In the genomic region with DNA sequence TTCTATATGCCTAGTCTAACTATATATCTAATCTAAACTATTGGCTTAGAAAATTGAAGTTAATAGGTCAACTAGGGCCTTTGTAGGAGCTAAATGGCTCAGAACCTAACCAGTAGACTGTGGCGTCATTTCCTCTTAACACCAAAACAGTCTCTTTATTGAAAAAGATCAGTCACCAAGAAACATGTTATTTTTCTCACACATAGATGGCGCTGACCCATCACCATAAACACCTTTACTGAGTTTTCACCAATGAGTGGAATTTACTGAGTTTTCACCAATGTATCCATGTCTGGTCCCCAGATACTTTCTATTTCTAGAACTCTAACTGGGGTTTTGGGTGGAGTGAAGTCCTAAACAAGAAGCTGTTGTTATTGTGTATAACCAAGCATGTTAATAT, we compare ENCODE assay signal across 8 cellular contexts.
A peak's percentile ranks its signal among the peaks of the same experiment; 100 is the strongest.
DNase-seq lines count a peak whose midpoint lies in the region; ATAC-seq, FAIRE-seq and TF ChIP-seq lines count a peak whose summit lies in the region.

No MANE protein-coding gene starts in this region.

- TF ChIP-seq EP300 in neural cell (conservative IDR thresholded peaks at IDR 0.05; ENCODE audit: poor library complexity, severe bottlenecking) (no peak), suprapubic skin (IDR thresholded peaks at IDR 0.05) (no peak)

- H3K4me2 ChIP-seq in Karpas-422 (ENCODE audit: low read depth, low read length, poor library complexity, severe bottlenecking), result no peak overlapping the region
- no peak overlapping the region for H3K4me2 ChIP-seq in neural cell (ENCODE audit: low read length)

- WGBS in suprapubic skin, result 34% methylated on average over 2 of the region's 2 CpGs
- 14 to 38% (median 29%) methylated on average over 2 of the region's 2 CpGs for WGBS in small intestine, 3 donors

- no peak overlapping the region for H3K27ac ChIP-seq in Karpas-422 (ENCODE audit: low read length)
- no peak overlapping the region for H3K27ac ChIP-seq in neural cell (ENCODE audit: low read length)
- H3K27ac ChIP-seq in suprapubic skin, result no peak overlapping the region
- H3K27ac ChIP-seq in small intestine (ENCODE audit: low read depth in 1 of 2, low read length in 1 of 2), result no peak overlapping the region

- no peaks in the 10 kb centered on the region for H3K9me2 ChIP-seq in Karpas-422 (replicated peaks; ENCODE audit: insufficient read depth, low read length)
- H3K9me2 ChIP-seq in neural cell (ENCODE audit: insufficient read depth, low read length), result no peaks in the 10 kb centered on the region

- TF ChIP-seq CTCF in neural cell (IDR thresholded peaks at IDR 0.05; ENCODE audit: poor library complexity, severe bottlenecking) (peak; percentile 70), suprapubic skin (IDR thresholded peaks at IDR 0.05) (no peak)

- H3K79me2 ChIP-seq in Karpas-422 (ENCODE audit: low read length), result no peaks in the 10 kb centered on the region
- no peaks in the 10 kb centered on the region for H3K79me2 ChIP-seq in neural cell (replicated peaks; ENCODE audit: insufficient read depth, low read length)

- no peak for ATAC-seq in HG02763 (IDR thresholded peaks at IDR 0.05; ENCODE audit: unreplicated experiment)

- H3K9me3 ChIP-seq in Karpas-422 (ENCODE audit: low read length), result no peaks in the 10 kb centered on the region
- H3K9me3 ChIP-seq in neural cell (ENCODE audit: low read length), result no peaks in the 10 kb centered on the region
- H3K9me3 ChIP-seq in suprapubic skin, result no peaks in the 10 kb centered on the region
- no peaks in the 10 kb centered on the region for H3K9me3 ChIP-seq in small intestine (ENCODE audit: control insufficient read depth, low read depth)

- H3F3A ChIP-seq in neural cell (ENCODE audit: insufficient read depth, low read length, poor library complexity, severe bottlenecking), result no peaks in the 10 kb centered on the region

- H3K4me1 ChIP-seq in Karpas-422 (ENCODE audit: low read length), result no peaks in the 10 kb centered on the region
- H3K4me1 ChIP-seq in suprapubic skin, result no peaks in the 10 kb centered on the region
- no peaks in the 10 kb centered on the region for H3K4me1 ChIP-seq in small intestine (ENCODE audit: control insufficient read depth in 2 of 2, insufficient read depth in 1 of 2, low read depth in 1 of 2, low read length in 1 of 2)

- H3K9ac ChIP-seq in Karpas-422 (ENCODE audit: low read length), result no peak overlapping the region
- no peak overlapping the region for H3K9ac ChIP-seq in neural cell (ENCODE audit: low read length)

- H4K20me1 ChIP-seq in Karpas-422 (ENCODE audit: insufficient read depth, low read depth, low read length), result no peaks in the 10 kb centered on the region
- H4K20me1 ChIP-seq in neural cell (ENCODE audit: insufficient read depth), result no peaks in the 10 kb centered on the region

- FAIRE-seq in small intestine (lab: Jason Lieb, UNC), result no peak

- no peaks in the 10 kb centered on the region for H3K36me3 ChIP-seq in Karpas-422 (ENCODE audit: insufficient read depth, low read length)
- H3K36me3 ChIP-seq in neural cell (ENCODE audit: insufficient read depth, low read length), result no peaks in the 10 kb centered on the region
- H3K36me3 ChIP-seq in suprapubic skin, result no peaks in the 10 kb centered on the region
- H3K36me3 ChIP-seq in small intestine (ENCODE audit: control insufficient read depth in 2 of 2, insufficient read depth in 2 of 2, low read length in 2 of 2), result no peaks in the 10 kb centered on the region

- DNase-seq in GM04503 (ENCODE audit: low read depth), result peak; percentile 34
- peak; percentile 67 for DNase-seq in Karpas-422
- DNase-seq in astrocyte of the hippocampus (ENCODE audit: low read depth, low spot score), result peak; percentile 54
- no peak for DNase-seq in posterior cingulate gyrus
- DNase-seq in suprapubic skin (ENCODE audit: low spot score in 2 of 2), result no peak
- DNase-seq in small intestine, result no peak

- TF ChIP-seq RAD21 in neural cell (conservative IDR thresholded peaks at IDR 0.05), result peak; percentile 73

- H3K27me3 ChIP-seq in Karpas-422 (ENCODE audit: low read length) (no peaks in the 10 kb centered on the region), neural cell (ENCODE audit: insufficient read depth, low read depth, low read length) (no peaks in the 10 kb centered on the region), suprapubic skin (no peaks in the 10 kb centered on the region), small intestine (ENCODE audit: control insufficient read depth in 2 of 2, insufficient read depth in 2 of 2, low read length in 2 of 2) (no peaks in the 10 kb centered on the region)

- intact Hi-C loops in posterior cingulate gyrus (cut with DNase I), result no loop called here

- H3K4me3 ChIP-seq in Karpas-422 (ENCODE audit: low read length) (no peak overlapping the region), neural cell (ENCODE audit: low read length) (no peak overlapping the region), suprapubic skin (no peak overlapping the region), small intestine (ENCODE audit: low read depth in 1 of 2, low read length in 2 of 2) (no peak overlapping the region)

- TF ChIP-seq POLR2A in suprapubic skin (IDR thresholded peaks at IDR 0.05), result no peak

- H2AFZ ChIP-seq in Karpas-422 (ENCODE audit: low read length), result no peak overlapping the region
- H2AFZ ChIP-seq in neural cell (ENCODE audit: low read depth, low read length), result no peak overlapping the region

TF ChIP-seq in neural cell, 6 proteins besides CTCF, POLR2A, EP300 and RAD21:
- TF ChIP-seq POLR2AphosphoS5 (IDR thresholded peaks at IDR 0.05) (no peak), SMC3 (conservative IDR thresholded peaks at IDR 0.05; ENCODE audit: poor library complexity) (peak; percentile 66), EZH2 (IDR thresholded peaks at IDR 0.05; ENCODE audit: borderline replicate concordance, insufficient read depth, low read length, poor library complexity, severe bottlenecking) (no peak), MXI1 (conservative IDR thresholded peaks at IDR 0.05; ENCODE audit: poor library complexity, severe bottlenecking) (no peak), TAF1 (IDR thresholded peaks at IDR 0.05; ENCODE audit: low read depth) (no peak)
- TF ChIP-seq, protein P1, sequence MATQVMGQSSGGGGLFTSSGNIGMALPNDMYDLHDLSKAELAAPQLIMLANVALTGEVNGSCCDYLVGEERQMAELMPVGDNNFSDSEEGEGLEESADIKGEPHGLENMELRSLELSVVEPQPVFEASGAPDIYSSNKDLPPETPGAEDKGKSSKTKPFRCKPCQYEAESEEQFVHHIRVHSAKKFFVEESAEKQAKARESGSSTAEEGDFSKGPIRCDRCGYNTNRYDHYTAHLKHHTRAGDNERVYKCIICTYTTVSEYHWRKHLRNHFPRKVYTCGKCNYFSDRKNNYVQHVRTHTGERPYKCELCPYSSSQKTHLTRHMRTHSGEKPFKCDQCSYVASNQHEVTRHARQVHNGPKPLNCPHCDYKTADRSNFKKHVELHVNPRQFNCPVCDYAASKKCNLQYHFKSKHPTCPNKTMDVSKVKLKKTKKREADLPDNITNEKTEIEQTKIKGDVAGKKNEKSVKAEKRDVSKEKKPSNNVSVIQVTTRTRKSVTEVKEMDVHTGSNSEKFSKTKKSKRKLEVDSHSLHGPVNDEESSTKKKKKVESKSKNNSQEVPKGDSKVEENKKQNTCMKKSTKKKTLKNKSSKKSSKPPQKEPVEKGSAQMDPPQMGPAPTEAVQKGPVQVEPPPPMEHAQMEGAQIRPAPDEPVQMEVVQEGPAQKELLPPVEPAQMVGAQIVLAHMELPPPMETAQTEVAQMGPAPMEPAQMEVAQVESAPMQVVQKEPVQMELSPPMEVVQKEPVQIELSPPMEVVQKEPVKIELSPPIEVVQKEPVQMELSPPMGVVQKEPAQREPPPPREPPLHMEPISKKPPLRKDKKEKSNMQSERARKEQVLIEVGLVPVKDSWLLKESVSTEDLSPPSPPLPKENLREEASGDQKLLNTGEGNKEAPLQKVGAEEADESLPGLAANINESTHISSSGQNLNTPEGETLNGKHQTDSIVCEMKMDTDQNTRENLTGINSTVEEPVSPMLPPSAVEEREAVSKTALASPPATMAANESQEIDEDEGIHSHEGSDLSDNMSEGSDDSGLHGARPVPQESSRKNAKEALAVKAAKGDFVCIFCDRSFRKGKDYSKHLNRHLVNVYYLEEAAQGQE (IDR thresholded peaks at IDR 0.05; ENCODE audit: borderline replicate concordance), result no peak

Comparison
In these comparisons a context has a peak if more than half of its experiments do, and no peak if none do; other contexts are left out.
1. DNase-seq: peak in GM04503 (single experiment), Karpas-422 (single experiment) and astrocyte of the hippocampus (single experiment); none in posterior cingulate gyrus (0 of 10), suprapubic skin (0 of 2) and small intestine (single experiment).